10 cellular contexts compared by ENCODE assay signal in the genomic region with DNA sequence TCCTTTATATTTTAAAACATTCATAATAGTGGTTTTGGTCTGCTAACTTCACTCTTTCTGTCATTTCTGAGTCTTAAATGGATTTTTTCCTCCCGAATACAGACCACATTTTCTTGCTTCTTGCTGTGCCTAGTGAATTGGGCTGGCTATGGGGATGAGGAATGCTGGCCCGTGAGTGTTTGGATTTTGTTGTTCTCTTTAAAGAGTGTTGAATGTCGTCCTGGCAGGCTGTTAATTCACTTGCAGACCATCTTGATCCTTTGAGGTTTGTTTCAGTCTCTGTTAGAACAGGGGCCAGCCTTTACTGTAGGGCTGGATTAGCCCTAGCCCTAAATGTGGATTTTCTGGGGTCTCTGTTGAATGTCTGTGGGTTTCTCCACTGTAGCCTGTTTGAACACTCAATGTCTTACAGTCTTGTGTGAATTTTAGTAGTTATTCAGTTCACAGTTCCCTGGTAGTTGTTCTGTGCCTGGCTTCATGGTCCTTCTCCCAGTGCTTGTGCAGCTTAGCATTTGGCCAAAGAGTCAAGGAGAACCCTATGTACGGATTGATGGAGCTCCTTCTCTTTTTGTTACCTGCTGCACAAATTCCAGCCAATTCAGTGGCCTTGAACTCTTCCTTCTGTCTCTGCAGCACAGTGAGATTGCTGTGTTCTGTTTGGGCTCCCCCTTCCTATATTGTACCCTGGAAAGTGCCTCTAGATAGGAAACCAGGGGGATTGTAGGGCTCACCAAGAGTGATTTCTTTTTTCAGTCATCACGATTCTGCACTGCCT.
DNase-seq lines count a peak whose midpoint lies in the region; ATAC-seq and TF ChIP-seq lines count a peak whose summit lies in the region.
"Had no signal": no experiment of that assay in that cellular context is flagged by ENCODE, and none has a peak within 500 bp of the region (broad histone marks: within the 10 kb centered on the region; RNA-seq: fewer than 3 reads in every experiment).

No MANE protein-coding gene starts in this region.

- ATAC-seq in gastrocnemius medialis = no peak

- H4K20me1 ChIP-seq in OCI-LY3 (ENCODE audit: insufficient read depth, low read length) = peaks cover 87% of the 10 kb centered on the region

- 30 to 35% methylated on average over 4 to 5 of the region's 5 CpGs for WGBS in ectodermal cell, 2 experiments

- CTCF ChIA-PET in activated naive CD4-positive, alpha-beta T cell treated with anti-CD3 and anti-CD28 coated beads for 36 hours (lab: Charles Lee) = interaction anchor here (1.1 to 2.5 kb wide), 4 partner anchors 9 to 94 kb away, joined by 4 to 7 read pairs (median 5); no protein-coding TSS in a partner anchor

- no peak overlapping the region for H3K4me3 Mint-ChIP-seq in activated naive CD4-positive, alpha-beta T cell treated with anti-CD3 and anti-CD28 coated beads for 36 hours

- in situ Hi-C loops in gastrocnemius medialis (cut with MboI; ENCODE audit: low sequenced_read_pairs in 4 of 4) = no loop called here
- in situ Hi-C loops in GM13977 (cut with MboI; ENCODE audit: low pct_unique_long_range_greater_than_20kb, low sequenced_read_pairs, unreplicated experiment) = no loop called here

- H3K4me1 ChIP-seq in OCI-LY3 (ENCODE audit: low read length) = peaks cover 23% of the 10 kb centered on the region
- peaks cover 22% of the 10 kb centered on the region for H3K4me1 ChIP-seq in ectodermal cell (ENCODE audit: control insufficient read depth, insufficient read depth, low read length)
- peaks cover 81 to 85% of the 10 kb centered on the region in 2 donors for H3K4me1 ChIP-seq in gastrocnemius medialis

- H3K27ac ChIP-seq in OCI-LY3 (ENCODE audit: low read length) (no peak overlapping the region), ectodermal cell (ENCODE audit: insufficient read depth, low read depth, low read length, poor library complexity, severe bottlenecking) (peak overlapping the region; percentile 17), gastrocnemius medialis (peak overlapping the region; percentile 27 to 78 (median 56))

- intact Hi-C loops in activated naive CD4-positive, alpha-beta T cell treated with anti-CD3 and anti-CD28 coated beads for 36 hours (cut with micrococcal nuclease) = loop anchor here (5.0 kb wide), 1 partner anchor 40 kb away; no protein-coding TSS in a partner anchor
- intact Hi-C loops in gastrocnemius medialis (cut with DNase I; ENCODE audit: low total_unique reads) = no loop called here

- H2AFZ ChIP-seq in OCI-LY3 (ENCODE audit: low read depth, low read length) = no peak overlapping the region

- H3K27me3 ChIP-seq in OCI-LY3 (ENCODE audit: low read depth, low read length) = no peaks in the 10 kb centered on the region
- no peaks in the 10 kb centered on the region for H3K27me3 ChIP-seq in ectodermal cell (ENCODE audit: control insufficient read depth, insufficient read depth, low read length, poor library complexity, severe bottlenecking)
- no peaks in the 10 kb centered on the region for H3K27me3 ChIP-seq in gastrocnemius medialis

- no peaks in the 10 kb centered on the region for H3K9me3 ChIP-seq in OCI-LY3 (ENCODE audit: insufficient read depth, low read length)
- no peaks in the 10 kb centered on the region for H3K9me3 ChIP-seq in ectodermal cell (ENCODE audit: control insufficient read depth, low read length)
- no peaks in the 10 kb centered on the region for H3K9me3 ChIP-seq in gastrocnemius medialis

- TF ChIP-seq POLR2A in gastrocnemius medialis (IDR thresholded peaks at IDR 0.05) = no peak

- peak overlapping the region; percentile 63 for H3K27ac Mint-ChIP-seq in activated naive CD4-positive, alpha-beta T cell treated with anti-CD3 and anti-CD28 coated beads for 36 hours

- H3K27me3 Mint-ChIP-seq in activated naive CD4-positive, alpha-beta T cell treated with anti-CD3 and anti-CD28 coated beads for 36 hours (ENCODE audit: low read depth) = no peaks in the 10 kb centered on the region

- TF ChIP-seq CTCF in OCI-LY3 (IDR thresholded peaks at IDR 0.05; ENCODE audit: low read depth, low read length) (no peak), gastrocnemius medialis (IDR thresholded peaks at IDR 0.05 in 4 of 5, conservative IDR thresholded peaks at IDR 0.05 in 1 of 5) (no peak), GM13977 (IDR thresholded peaks at IDR 0.05; ENCODE audit: extremely low read depth, insufficient read depth, missing control alignments) (no peak)

- H3K4me1 Mint-ChIP-seq in activated naive CD4-positive, alpha-beta T cell treated with anti-CD3 and anti-CD28 coated beads for 36 hours (ENCODE audit: low read depth) = peaks cover 74% of the 10 kb centered on the region

- no peak overlapping the region for H3K9ac ChIP-seq in OCI-LY3 (ENCODE audit: low read length)

- no peaks in the 10 kb centered on the region for H3K36me3 ChIP-seq in OCI-LY3 (replicated peaks; ENCODE audit: low read depth, low read length)
- no peaks in the 10 kb centered on the region for H3K36me3 ChIP-seq in ectodermal cell (ENCODE audit: control insufficient read depth, insufficient read depth, low read length)
- no peaks in the 10 kb centered on the region for H3K36me3 ChIP-seq in gastrocnemius medialis

- no peak for DNase-seq in activated naive CD4-positive, alpha-beta T cell treated with anti-CD3 and anti-CD28 coated beads for 36 hours
- no peak for DNase-seq in activated naive CD4-positive, alpha-beta T cell treated with Interleukin-2 at 50 U/mL for 16 hours
- DNase-seq in gastrocnemius medialis (no peak), UCSD-AML1 (lab: John Stamatoyannopoulos, UW; ENCODE audit: unreplicated experiment) (no peak), cortex of kidney (lab: John Stamatoyannopoulos, UW) (no peak), GM13977 (ENCODE audit: low spot score) (no peak)
- DNase-seq: activated effector memory CD4-positive, alpha-beta T cell treated with Interleukin-2 at 50 U/mL for 16 hours; islet precursor cell had no signal

- H3K79me2 ChIP-seq in OCI-LY3 (ENCODE audit: low read length) = peaks cover 98% of the 10 kb centered on the region

- no peaks in the 10 kb centered on the region for H3K9me3 Mint-ChIP-seq in activated naive CD4-positive, alpha-beta T cell treated with anti-CD3 and anti-CD28 coated beads for 36 hours

- peak overlapping the region; percentile 16; the same call in 1 of the 2 replicates for H3K4me2 ChIP-seq in OCI-LY3 (ENCODE audit: low read length)

- H3K36me3 Mint-ChIP-seq in activated naive CD4-positive, alpha-beta T cell treated with anti-CD3 and anti-CD28 coated beads for 36 hours (ENCODE audit: low read depth) = peaks cover 6% of the 10 kb centered on the region

- no peak overlapping the region for H3K4me3 ChIP-seq in OCI-LY3 (ENCODE audit: low read length)
- no peak overlapping the region for H3K4me3 ChIP-seq in ectodermal cell (ENCODE audit: insufficient read depth, low read depth, low read length)
- H3K4me3 ChIP-seq in gastrocnemius medialis = peak overlapping the region in 1 of 4 donors; percentile 6
